15 cellular contexts compared by ENCODE assay signal in the genomic region with DNA sequence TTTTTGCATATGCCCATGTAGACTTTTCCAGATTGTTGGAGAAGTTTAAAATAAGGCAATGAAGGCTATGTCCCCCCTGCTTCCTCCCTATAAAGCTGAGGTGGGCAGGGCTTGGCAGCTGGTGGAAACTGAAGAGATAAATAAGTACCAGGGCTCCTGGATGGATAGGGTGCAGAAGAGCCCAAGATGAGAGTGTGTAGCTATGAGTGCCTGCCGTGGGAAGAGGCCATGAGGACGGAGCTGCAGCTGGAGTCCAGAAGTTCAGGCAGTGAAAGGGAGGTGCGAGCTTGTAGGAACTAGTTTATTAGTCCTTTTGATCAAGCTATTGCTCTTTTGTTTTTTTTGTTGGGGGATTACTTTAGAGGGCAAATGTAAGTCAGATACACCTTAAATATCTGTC. TPM values are rescaled to one million over a fixed set of nuclear protein-coding genes. Genes with fewer than 3 reads are reported as not detected.
A peak's percentile ranks its signal among the peaks of the same experiment; 100 is the strongest.
DNase-seq lines count a peak whose midpoint lies in the region; ATAC-seq and TF ChIP-seq lines count a peak whose summit lies in the region.
"Had no signal": no experiment of that assay in that cellular context is flagged by ENCODE, and none has a peak within 500 bp of the region (broad histone marks: within the 10 kb centered on the region; RNA-seq: fewer than 3 reads in every experiment).

No MANE protein-coding gene starts in this region.

- ATAC-seq in Right ventricle myocardium inferior (peak; percentile 32), heart right ventricle (peak; percentile 38 to 68 (median 56)), aorta (ENCODE audit: low FRiP score) (no peak), HG03175 (IDR thresholded peaks at IDR 0.05; ENCODE audit: unreplicated experiment) (no peak), HG03045 (IDR thresholded peaks at IDR 0.05; ENCODE audit: unreplicated experiment) (no peak)
- ATAC-seq: naive thymus-derived CD4-positive, alpha-beta T cell; T-cell had no signal

- intact Hi-C loops in Right ventricle myocardium inferior (cut with DNase I) (no loop called here), cardiac septum (cut with DNase I) (no loop called here), heart right ventricle (cut with DNase I) (loop anchor here in 6 of 10 donors (5.0 to 10.0 kb wide), 6 partner anchors 39 to 174 kb away; no protein-coding TSS in a partner anchor), aorta (cut with DNase I) (loop anchor here (5.0 kb wide), 2 partner anchors 39 to 49 kb away; no protein-coding TSS in a partner anchor)

- H3K36me3 ChIP-seq in heart right ventricle (peaks cover 0 to 55% (median 10%) of the 10 kb centered on the region in 9 donors), osteoblast (ENCODE audit: insufficient read depth, low read length) (peaks cover 44% of the 10 kb centered on the region), aorta (ENCODE audit: control insufficient read depth in 1 of 2, insufficient read depth in 2 of 2, low read length in 1 of 2) (peaks cover 2 to 3% of the 10 kb centered on the region in 2 donors)

- peaks cover 4% of the 10 kb centered on the region for H4K20me1 ChIP-seq in osteoblast (ENCODE audit: insufficient read depth, low read length)

- H3K4me2 ChIP-seq in osteoblast (ENCODE audit: insufficient read depth, low read length) = peak overlapping the region; percentile 52

- H3K27ac ChIP-seq in heart right ventricle = peak overlapping the region in 8 of 10 donors; percentile 32 to 65 (median 50)
- H3K27ac ChIP-seq in osteoblast (ENCODE audit: low read depth, low read length) = peak overlapping the region; percentile 82
- peak overlapping the region; percentile 6 to 80 for H3K27ac ChIP-seq in aorta (ENCODE audit: low read depth in 1 of 2, low read length in 2 of 2)

- H3K4me1 ChIP-seq in heart right ventricle (peaks cover 8 to 86% (median 77%) of the 10 kb centered on the region in 9 donors), osteoblast (ENCODE audit: insufficient read depth, low read length) (peaks cover 20% of the 10 kb centered on the region), aorta (ENCODE audit: control insufficient read depth in 1 of 2, insufficient read depth in 2 of 2, low read length in 2 of 2) (peaks cover 7 to 12% of the 10 kb centered on the region in 2 donors)

- H3K9me3 ChIP-seq in heart right ventricle = no peaks in the 10 kb centered on the region
- no peaks in the 10 kb centered on the region for H3K9me3 ChIP-seq in osteoblast (ENCODE audit: low read depth, low read length)
- no peaks in the 10 kb centered on the region for H3K9me3 ChIP-seq in aorta (ENCODE audit: control insufficient read depth, low read length)

- H3K79me2 ChIP-seq in osteoblast (ENCODE audit: insufficient read depth, low read length) = peaks cover 62% of the 10 kb centered on the region

- H3K27me3 ChIP-seq in heart right ventricle = no peaks in the 10 kb centered on the region
- no peaks in the 10 kb centered on the region for H3K27me3 ChIP-seq in osteoblast (ENCODE audit: insufficient read depth, low read length)
- H3K27me3 ChIP-seq in aorta (ENCODE audit: control insufficient read depth in 1 of 2, insufficient read depth in 2 of 2, low read length in 1 of 2) = no peaks in the 10 kb centered on the region

- TF ChIP-seq CTCF in heart right ventricle (IDR thresholded peaks at IDR 0.05) (no peak), osteoblast (IDR thresholded peaks at IDR 0.05; ENCODE audit: extremely low read depth, low read depth, low read length) (no peak)

- no peak overlapping the region for H3K4me3 ChIP-seq in heart right ventricle
- no peak overlapping the region for H3K4me3 ChIP-seq in osteoblast (ENCODE audit: insufficient read depth, low read length)
- no peak overlapping the region for H3K4me3 ChIP-seq in aorta (ENCODE audit: low read length in 2 of 2)

- WGBS in heart right ventricle, 2 donors = 26 to 51% methylated on average over 3 of the region's 3 CpGs
- 40 to 45% methylated on average over 3 of the region's 3 CpGs for WGBS in aorta, 2 donors

- DNase-seq in Right ventricle myocardium inferior (ENCODE audit: missing footprints) (no peak), cardiac septum (ENCODE audit: low spot score) (no peak), heart right ventricle (no peak), osteoblast (ENCODE audit: insufficient read length, low spot score, missing footprints) (no peak), aorta (no peak), DMS114 treated with DMSO at 0.1 percent for 48 hours (lab: John Stamatoyannopoulos, UW; ENCODE audit: unreplicated experiment) (no peak)
- DNase-seq: activated CD4-positive, CD25-positive, alpha-beta regulatory T cell; effector CD4-positive, alpha-beta T cell; naive thymus-derived CD4-positive, alpha-beta T cell; NCI-H146; NCI-H2227 treated with DMSO at 0.1 percent for 48 hours; stimulated activated naive CD4-positive, alpha-beta T cell; T-cell had no signal

- H2AFZ ChIP-seq in osteoblast (ENCODE audit: low read length) = no peak overlapping the region

RNA-seq across cellular contexts. Expression of a gene that starts 52.4 kb away (rescaled TPM):
- total RNA-seq in Right ventricle myocardium inferior (127 TPM), cardiac septum (184 TPM), heart right ventricle (100 to 1,000 TPM in 9 of 10 donors, 10 to 100 TPM in 1; 85.7 to 293 (median 192) TPM), osteoblast (96.4 and 107 TPM in 2 replicates), aorta (100 to 1,000 TPM; 166 to 175 TPM)
- polyA plus RNA-seq in heart right ventricle (100 to 1,000 TPM in 1 of 2 donors, 10 to 100 TPM in 1; 33.4 to 151 TPM), aorta (10 to 100 TPM; 25.9 to 58.4 TPM)

Comparison
In these comparisons a context has a peak if more than half of its experiments do, and no peak if none do; other contexts are left out.
1. intact Hi-C loops: an anchor here in heart right ventricle (5.0 to 10.0 kb wide) and aorta (5.0 kb wide); none called in Right ventricle myocardium inferior and cardiac septum.
2. ATAC-seq: peak in Right ventricle myocardium inferior (single experiment) and heart right ventricle (8 of 8); none in aorta (single experiment), HG03175 (single experiment) and HG03045 (single experiment).
3. Peak in every context shown above with its lines, with median percentiles within 50 percentile points of each other: H3K27ac ChIP-seq.